In the genomic region with DNA sequence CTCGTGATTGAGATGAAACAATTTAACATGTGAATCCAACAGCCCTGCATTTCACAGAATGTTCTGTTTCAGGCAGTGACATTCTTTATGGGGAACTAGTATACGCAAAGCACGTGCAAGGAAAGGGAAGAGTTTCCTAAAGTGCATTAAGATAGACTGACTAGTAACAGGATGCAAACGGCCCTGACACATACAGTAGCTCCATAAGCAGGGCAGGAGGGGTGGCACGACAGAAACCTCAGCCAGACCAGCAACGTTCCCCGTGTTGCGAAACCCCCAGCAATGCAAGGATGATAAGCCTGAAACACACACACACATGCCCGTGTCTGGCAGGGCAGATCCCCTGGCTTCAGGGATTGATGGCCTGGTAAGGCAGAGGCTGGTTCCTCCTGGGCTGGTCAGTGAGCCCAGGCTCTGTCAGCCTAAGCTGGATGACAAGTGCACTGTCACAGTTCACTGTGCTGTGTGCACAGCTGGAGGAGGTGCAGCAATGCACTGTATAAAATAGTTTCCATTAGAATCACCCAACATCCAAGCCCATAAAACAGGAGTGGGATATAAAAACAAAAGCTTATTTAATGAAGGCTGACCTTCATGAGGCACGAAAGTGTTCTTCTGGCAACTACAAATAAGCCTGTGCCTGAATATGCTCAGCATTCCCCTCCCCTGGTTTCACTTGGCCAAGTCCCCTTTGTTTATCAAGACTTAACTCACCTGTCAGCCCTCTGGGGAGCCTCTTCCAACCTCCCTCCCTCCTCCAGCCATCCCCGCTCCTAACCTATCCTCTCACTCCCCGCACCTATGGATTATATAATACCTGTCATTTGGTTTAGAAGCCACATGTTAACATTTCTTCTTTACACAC, we compare ENCODE assay signal across 8 cellular contexts.
DNase-seq lines count a peak whose midpoint lies in the region; ATAC-seq, FAIRE-seq and TF ChIP-seq lines count a peak whose summit lies in the region.

No MANE protein-coding gene starts in this region.

- H3K27me3 ChIP-seq in AG04450 (ENCODE audit: control insufficient read depth, insufficient read depth, low read length) (no peaks in the 10 kb centered on the region), KMS-11 (ENCODE audit: insufficient read depth, low read depth) (no peaks in the 10 kb centered on the region), HepG2 (ENCODE audit: control insufficient read depth in 1 of 2, insufficient read depth in 2 of 2, low read length in 2 of 2) (no peaks in the 10 kb centered on the region)

- no peak for TF ChIP-seq POLR2A in HepG2 (IDR thresholded peaks at IDR 0.05; ENCODE audit: insufficient read depth in 1 of 2, low read depth in 2 of 2, low read length in 2 of 2)

- intact Hi-C loops in HepG2 (cut with micrococcal nuclease; ENCODE audit: unreplicated experiment), result no loop called here

- H3K36me3 ChIP-seq in KMS-11 (ENCODE audit: insufficient read depth), result no peaks in the 10 kb centered on the region
- peaks cover 6 to 21% of the 10 kb centered on the region in 2 experiments for H3K36me3 ChIP-seq in HepG2 (replicated peaks in 1 of 2; ENCODE audit: control insufficient read depth in 1 of 2, insufficient read depth in 2 of 2, low read length in 2 of 2)

- BruUV-seq in HepG2 (replicated peaks; lab: Mats Ljungman, UMichigan), result no TSS peak

- CTCF ChIA-PET in AG04450 (lab: Charles Lee), result interaction anchor here (0.7 to 3.1 kb wide), 3 partner anchors 69 to 201 kb away, joined by 3 to 27 read pairs (median 4); no protein-coding TSS in a partner anchor
- CTCF ChIA-PET in HepG2 (lab: Yijun Ruan, JAX; ENCODE audit: low intra/inter-chr PET ratio, low total read pairs), result no interaction called here

- no peak for TF ChIP-seq EP300 in HepG2 (IDR thresholded peaks at IDR 0.05; ENCODE audit: low read depth in 2 of 2, low read length in 2 of 2)
- no peak for TF ChIP-seq EP300 in HepG2 (CRISPR knock-in tag; IDR thresholded peaks at IDR 0.05; ENCODE audit: borderline replicate concordance)

- H3K4me2 ChIP-seq in KMS-11, result peak overlapping the region; percentile 62; the same call in 1 of the 2 replicates
- H3K4me2 ChIP-seq in HepG2 (ENCODE audit: low read depth, low read length), result no peak overlapping the region

- TF ChIP-seq CTCF in AG04450 (IDR thresholded peaks at IDR 0.05; ENCODE audit: low read depth, low read length), result no peak
- no peak for TF ChIP-seq CTCF in KMS-11 (conservative IDR thresholded peaks at IDR 0.05; ENCODE audit: low read depth, low read length)
- no peak for TF ChIP-seq CTCF in HepG2 (CRISPR knock-in tag; IDR thresholded peaks at IDR 0.05)

- H3K4me1 ChIP-seq in KMS-11 (ENCODE audit: low read depth, poor library complexity, severe bottlenecking), result peaks cover 38% of the 10 kb centered on the region
- H3K4me1 ChIP-seq in HepG2 (ENCODE audit: insufficient read depth, low read length), result peaks cover 17% of the 10 kb centered on the region

- no peaks in the 10 kb centered on the region for H3K79me2 ChIP-seq in KMS-11 (ENCODE audit: insufficient read depth, low read depth)
- no peaks in the 10 kb centered on the region for H3K79me2 ChIP-seq in HepG2 (ENCODE audit: insufficient read depth, low read length)

- POLR2A ChIA-PET in AG04450 (lab: Yijun Ruan, JAX), result interaction anchor here (1.8 kb wide), 1 partner anchor 73 kb away, joined by 8 read pairs; no protein-coding TSS in a partner anchor
- POLR2A ChIA-PET in HepG2 (lab: Yijun Ruan, JAX), result no interaction called here

- H3K4me3 ChIP-seq in AG04450 (ENCODE audit: low read depth, low read length) (no peak overlapping the region), KMS-11 (IDR thresholded peaks at IDR 0.05; ENCODE audit: insufficient read depth, low read depth, low read length) (no peak overlapping the region), HepG2 (replicated peaks in 1 of 3; ENCODE audit: insufficient read depth in 1 of 3, low read depth in 2 of 3, low read length in 3 of 3) (no peak overlapping the region)

- WGBS in HepG2 (ENCODE audit: low lambda C conversion rate), result 85% methylated on average over 7 of the region's 12 CpGs

- DNase-seq in AG04450 (ENCODE audit: low read depth, low spot score) (peak; percentile 82), amniotic epithelial cell (ENCODE audit: low read depth) (peak; percentile 97), HepG2 (ENCODE audit: low spot score) (peak; percentile 25)

- peak; percentile 52 for ATAC-seq in HepG2
- no peak for ATAC-seq in HG03159 (IDR thresholded peaks at IDR 0.05; ENCODE audit: unreplicated experiment)
- no peak for ATAC-seq in GM21447 (IDR thresholded peaks at IDR 0.05; ENCODE audit: unreplicated experiment)
- no peak for ATAC-seq in HG03196 (IDR thresholded peaks at IDR 0.05; ENCODE audit: unreplicated experiment)
- ATAC-seq in HG03378 (IDR thresholded peaks at IDR 0.05; ENCODE audit: unreplicated experiment), result no peak

- H3K9me3 ChIP-seq in AG04450 (ENCODE audit: control insufficient read depth, insufficient read depth, low read length) (no peaks in the 10 kb centered on the region), HepG2 (ENCODE audit: low read length) (no peaks in the 10 kb centered on the region)

- TF ChIP-seq RAD21 in HepG2 (CRISPR knock-in tag; IDR thresholded peaks at IDR 0.05), result no peak

- in situ Hi-C loops in HepG2 (cut with HindIII; ENCODE audit: extremely low pct_ligation_motif_present, low pct_unique_long_range_greater_than_20kb), result no loop called here

- H3K9ac ChIP-seq in KMS-11, result no peak overlapping the region
- H3K9ac ChIP-seq in HepG2 (ENCODE audit: insufficient read depth, low read depth, low read length), result no peak overlapping the region

- no peak overlapping the region for H2AFZ ChIP-seq in KMS-11 (ENCODE audit: low read depth)
- H2AFZ ChIP-seq in HepG2 (ENCODE audit: low read length), result no peak overlapping the region

- no peaks in the 10 kb centered on the region for H4K20me1 ChIP-seq in KMS-11 (ENCODE audit: insufficient read depth)
- no peaks in the 10 kb centered on the region for H4K20me1 ChIP-seq in HepG2 (ENCODE audit: insufficient read depth, low read length)

- H3K27ac ChIP-seq in AG04450 (ENCODE audit: low read depth, low read length), result peak overlapping the region; percentile 74
- H3K27ac ChIP-seq in KMS-11, result no peak overlapping the region
- H3K27ac ChIP-seq in HepG2 (ENCODE audit: extremely low read length, insufficient read depth, low read length), result no peak overlapping the region

- FAIRE-seq in HepG2 (lab: Jason Lieb, UNC), result no peak

TF ChIP-seq in HepG2, 621 proteins besides CTCF, POLR2A, EP300 and RAD21:
- TF ChIP-seq CHD2 (IDR thresholded peaks at IDR 0.05; ENCODE audit: low read depth, low read length), result no peak
- peak; percentile 85 for TF ChIP-seq CEBPG (CRISPR knock-in tag; IDR thresholded peaks at IDR 0.05)
- peak; percentile 93 for TF ChIP-seq CEBPB (IDR thresholded peaks at IDR 0.05; ENCODE audit: borderline replicate concordance, low read depth, low read length)
- TF ChIP-seq HOXD1 (CRISPR knock-in tag; IDR thresholded peaks at IDR 0.05), result no peak

Comparison
In these comparisons a context has a peak if more than half of its experiments do, and no peak if none do; other contexts are left out.
1. DNase-seq: peak in every context shown above with its lines; median percentile 97 in amniotic epithelial cell; 82 in AG04450; 25 in HepG2.